Comparison of ENCODE assay signal across 23 cellular contexts in genomic region chr14:33900706-33901105, GRCh38. TPM values are rescaled to one million over a fixed set of nuclear protein-coding genes. Genes with fewer than 3 reads are reported as not detected.
DNase-seq lines count a peak whose midpoint lies in the region; ATAC-seq, FAIRE-seq and TF ChIP-seq lines count a peak whose summit lies in the region.
"Had no signal": no experiment of that assay in that cellular context is flagged by ENCODE, and none has a peak within 500 bp of the region (broad histone marks: within the 10 kb centered on the region; RNA-seq: fewer than 3 reads in every experiment).

No MANE protein-coding gene starts in this region.

- no peak overlapping the region for H4K91ac ChIP-seq in H9 (ENCODE audit: insufficient read length, low read depth, low read length)
- peak overlapping the region; percentile 27 for H4K91ac ChIP-seq in mesenchymal stem cell (ENCODE audit: low read length)
- no peak overlapping the region for H4K91ac ChIP-seq in neuronal stem cell (ENCODE audit: low read depth, low read length, poor library complexity)

- H3K18ac ChIP-seq in H9 (ENCODE audit: insufficient read length, low read depth, low read length): peak overlapping the region; percentile 58
- no peak overlapping the region for H3K18ac ChIP-seq in mesenchymal stem cell (ENCODE audit: low read depth in 1 of 2, low read length in 2 of 2)
- H3K18ac ChIP-seq in neuronal stem cell (ENCODE audit: low read length): peak overlapping the region; percentile 1

- H4K8ac ChIP-seq in H9 (replicated peaks; ENCODE audit: insufficient read length, low read depth, low read length) (no peak overlapping the region), mesenchymal stem cell (ENCODE audit: low read length) (no peak overlapping the region), neuronal stem cell (ENCODE audit: low read depth, low read length) (no peak overlapping the region)

- no peak for ATAC-seq in pancreas
- ATAC-seq: A549; CD8-positive, alpha-beta T cell had no signal

- H2BK120ac ChIP-seq in H9 (ENCODE audit: low read depth, low read length, poor library complexity, severe bottlenecking): no peak overlapping the region
- no peak overlapping the region for H2BK120ac ChIP-seq in mesenchymal stem cell (ENCODE audit: low read depth, low read length)
- H2BK120ac ChIP-seq in neuronal stem cell (ENCODE audit: low read depth, low read length): no peak overlapping the region

- H3K9me3 ChIP-seq in H9 (ENCODE audit: control insufficient read depth, low read depth, low read length): no peaks in the 10 kb centered on the region
- H3K9me3 ChIP-seq in mesenchymal stem cell (ENCODE audit: control insufficient read depth, low read length): no peaks in the 10 kb centered on the region
- no peaks in the 10 kb centered on the region for H3K9me3 ChIP-seq in neuronal stem cell (replicated peaks in 1 of 2; ENCODE audit: control insufficient read depth in 2 of 2, insufficient read depth in 1 of 2, low read depth in 1 of 2, low read length in 2 of 2)
- H3K9me3 ChIP-seq in pancreas: no peaks in the 10 kb centered on the region
- H3K9me3 ChIP-seq: A549, Caco-2 had no signal

- H2AFZ ChIP-seq in H9 (ENCODE audit: low read length) (no peak overlapping the region), mesenchymal stem cell (ENCODE audit: low read depth, low read length) (no peak overlapping the region), neuronal stem cell (ENCODE audit: low read length) (no peak overlapping the region)

- H3K9me3 Mint-ChIP-seq in activated CD4-positive, alpha-beta T cell treated with anti-CD3 and anti-CD28 coated beads, Interleukin-2, amount 10 ng/mL, durations not matched to agents 24 days and 14 days: peaks cover 9% of the 10 kb centered on the region
- H3K9me3 Mint-ChIP-seq in H9: no peaks in the 10 kb centered on the region
- H3K9me3 Mint-ChIP-seq: CD4-positive, alpha-beta T cell had no signal

- H3K23me2 ChIP-seq in H9 (ENCODE audit: insufficient read length, low read depth, low read length, poor library complexity, severe bottlenecking): no peaks in the 10 kb centered on the region

- no peak overlapping the region for H3K27ac Mint-ChIP-seq in activated CD4-positive, alpha-beta T cell treated with anti-CD3 and anti-CD28 coated beads, Interleukin-2, amount 10 ng/mL, durations not matched to agents 24 days and 14 days
- H3K27ac Mint-ChIP-seq in H9: no peak overlapping the region
- H3K27ac Mint-ChIP-seq: B cell; CD4-positive, alpha-beta T cell; CD8-positive, alpha-beta T cell had no signal

- WGBS in H9 (ENCODE audit: extremely low coverage, insufficient read length, low lambda C conversion rate): no CpG with 5 or more reads among the region's 4 CpGs
- WGBS in mesenchymal stem cell: 75% methylated on average over 4 of the region's 4 CpGs
- WGBS in neuronal stem cell (ENCODE audit: extremely low coverage in 2 of 2, insufficient read length in 2 of 2, insufficient replicate concordance in 1 of 2), 2 donors: no CpG with 5 or more reads among the region's 4 CpGs
- WGBS in pancreas, 2 donors: 69 to 73% methylated on average over 4 of the region's 4 CpGs

- peak; percentile 20 for DNase-seq in activated CD4-positive, alpha-beta T cell treated with anti-CD3 and anti-CD28 coated beads, Interleukin-2, amount 10 ng/mL, durations not matched to agents 24 days and 14 days
- no peak for DNase-seq in activated CD4-positive, alpha-beta T cell treated with anti-CD3 and anti-CD28 coated beads, Interleukin-2, amount 50 U/mL, for 1 hour
- no peak for DNase-seq in H9
- no peak for DNase-seq in mesenchymal stem cell
- DNase-seq in neuronal stem cell (ENCODE audit: low spot score): no peak
- no peak for DNase-seq in pancreas
- DNase-seq in NCI-H510A treated with DMSO at 0.1 percent for 48 hours (lab: John Stamatoyannopoulos, UW): no peak
- DNase-seq: AML-193; Caco-2; Calu3; CD4-positive, alpha-beta T cell; CD8-positive, alpha-beta T cell; DMS79 treated with DMSO at 0.1 percent for 48 hours; GF-D8 had no signal

- no peaks in the 10 kb centered on the region for H3K79me1 ChIP-seq in H9 (ENCODE audit: insufficient read depth, low read depth, low read length, poor library complexity, severe bottlenecking)
- no peaks in the 10 kb centered on the region for H3K79me1 ChIP-seq in mesenchymal stem cell (replicated peaks; ENCODE audit: low read length, poor library complexity, severe bottlenecking)
- H3K79me1 ChIP-seq in neuronal stem cell (ENCODE audit: low read depth, low read length): no peaks in the 10 kb centered on the region

- H3K27ac ChIP-seq in H9 (ENCODE audit: insufficient read length, low read depth, low read length): no peak overlapping the region
- no peak overlapping the region for H3K27ac ChIP-seq in mesenchymal stem cell (ENCODE audit: low read length, poor library complexity, severe bottlenecking)
- no peak overlapping the region for H3K27ac ChIP-seq in neuronal stem cell (replicated peaks; ENCODE audit: low read length)
- H3K27ac ChIP-seq in pancreas: no peak overlapping the region
- H3K27ac ChIP-seq: 22Rv1; A549; BLaER1 treated with 17β-estradiol and CSF1 and Interleukin-3, amounts not matched to agents 10 nM and 100 nM; C4-2B had no signal

- no peak overlapping the region for H3K56ac ChIP-seq in H9 (ENCODE audit: insufficient read length, low read depth, low read length)

- no peak overlapping the region for H4K5ac ChIP-seq in H9 (ENCODE audit: insufficient read length, low read depth, low read length)

- H3K14ac ChIP-seq in H9 (ENCODE audit: insufficient read depth, low read length): no peak overlapping the region
- H3K14ac ChIP-seq in mesenchymal stem cell (ENCODE audit: low read length in 2 of 2): peak overlapping the region in 1 of 2 experiments; percentile 51
- no peak overlapping the region for H3K14ac ChIP-seq in neuronal stem cell (ENCODE audit: low read length)

- H2BK20ac ChIP-seq in H9 (ENCODE audit: low read depth, low read length, poor library complexity, severe bottlenecking): no peak overlapping the region

- peaks cover 6% of the 10 kb centered on the region for H3K4me1 Mint-ChIP-seq in activated CD4-positive, alpha-beta T cell treated with anti-CD3 and anti-CD28 coated beads, Interleukin-2, amount 10 ng/mL, durations not matched to agents 24 days and 14 days
- no peaks in the 10 kb centered on the region for H3K4me1 Mint-ChIP-seq in H9
- H3K4me1 Mint-ChIP-seq: B cell had no signal

- H4K20me1 ChIP-seq in H9 (ENCODE audit: control insufficient read depth, insufficient read depth, insufficient read length): no peaks in the 10 kb centered on the region
- H4K20me1 ChIP-seq: BLaER1 treated with 17β-estradiol and CSF1 and Interleukin-3, amounts not matched to agents 10 nM and 100 nM had no signal

- H3K4me3 ChIP-seq in mesenchymal stem cell (ENCODE audit: insufficient read depth in 1 of 2, low read depth in 1 of 2, low read length in 2 of 2) (no peak overlapping the region), neuronal stem cell (ENCODE audit: low read length in 2 of 2) (peak overlapping the region in 1 of 2 donors; percentile 18), pancreas (no peak overlapping the region)
- H3K4me3 ChIP-seq: A549; BLaER1 treated with 17β-estradiol and CSF1 and Interleukin-3, amounts not matched to agents 10 nM and 100 nM had no signal

- H3K9ac ChIP-seq in H9 (ENCODE audit: extremely low read depth, insufficient read length, low read length): no peak overlapping the region
- no peak overlapping the region for H3K9ac ChIP-seq in mesenchymal stem cell (ENCODE audit: low read length)
- H3K9ac ChIP-seq in neuronal stem cell (ENCODE audit: low read depth, low read length, poor library complexity): no peak overlapping the region
- H3K9ac ChIP-seq: BLaER1 treated with 17β-estradiol and CSF1 and Interleukin-3, amounts not matched to agents 10 nM and 100 nM had no signal

- no peak overlapping the region for H3K4ac ChIP-seq in H9 (ENCODE audit: low read depth, low read length)
- H3K4ac ChIP-seq in mesenchymal stem cell (ENCODE audit: low read depth in 1 of 2, low read length in 2 of 2): no peak overlapping the region
- H3K4ac ChIP-seq in neuronal stem cell (ENCODE audit: low read length): no peak overlapping the region

- H3K36me3 ChIP-seq in mesenchymal stem cell (ENCODE audit: control insufficient read depth in 1 of 2, insufficient read depth in 2 of 2, low read depth in 1 of 2, low read length in 2 of 2) (no peaks in the 10 kb centered on the region), neuronal stem cell (replicated peaks in 1 of 2; ENCODE audit: control insufficient read depth in 2 of 2, insufficient read depth in 2 of 2, low read length in 2 of 2) (no peaks in the 10 kb centered on the region), pancreas (no peaks in the 10 kb centered on the region)
- H3K36me3 ChIP-seq: BLaER1 treated with 17β-estradiol and CSF1 and Interleukin-3, amounts not matched to agents 10 nM and 100 nM had no signal

- peaks cover 29% of the 10 kb centered on the region for H3K27me3 Mint-ChIP-seq in activated CD4-positive, alpha-beta T cell treated with anti-CD3 and anti-CD28 coated beads, Interleukin-2, amount 10 ng/mL, durations not matched to agents 24 days and 14 days
- no peaks in the 10 kb centered on the region for H3K27me3 Mint-ChIP-seq in H9 (ENCODE audit: low read depth)
- H3K27me3 Mint-ChIP-seq: B cell had no signal

- H2BK5ac ChIP-seq in H9 (ENCODE audit: insufficient read length, low read length): no peak overlapping the region
- H2BK5ac ChIP-seq in mesenchymal stem cell (ENCODE audit: low read depth, low read length, poor library complexity, severe bottlenecking): no peak overlapping the region
- no peak overlapping the region for H2BK5ac ChIP-seq in neuronal stem cell (ENCODE audit: low read length)

- H2BK15ac ChIP-seq in H9 (ENCODE audit: low read depth, low read length) (no peak overlapping the region), mesenchymal stem cell (ENCODE audit: low read depth, poor library complexity, severe bottlenecking) (no peak overlapping the region), neuronal stem cell (ENCODE audit: low read length) (no peak overlapping the region)

- H2BK12ac ChIP-seq in H9 (ENCODE audit: insufficient read length, low read depth, low read length) (no peak overlapping the region), mesenchymal stem cell (ENCODE audit: low read length in 2 of 2) (no peak overlapping the region), neuronal stem cell (ENCODE audit: low read length) (no peak overlapping the region)

- H3K4me2 ChIP-seq in H9 (ENCODE audit: insufficient read depth, insufficient read length, low read length) (no peak overlapping the region), mesenchymal stem cell (ENCODE audit: low read length, poor library complexity, severe bottlenecking) (no peak overlapping the region), neuronal stem cell (ENCODE audit: insufficient read depth, low read length, poor library complexity, severe bottlenecking) (no peak overlapping the region)
- H3K4me2 ChIP-seq: A549; BLaER1 treated with 17β-estradiol and CSF1 and Interleukin-3, amounts not matched to agents 10 nM and 100 nM had no signal

- peaks cover 5% of the 10 kb centered on the region for H3K36me3 Mint-ChIP-seq in activated CD4-positive, alpha-beta T cell treated with anti-CD3 and anti-CD28 coated beads, Interleukin-2, amount 10 ng/mL, durations not matched to agents 24 days and 14 days (ENCODE audit: low read depth)
- peaks cover 0 to 2% (median 0%) of the 10 kb centered on the region in 3 experiments; a peak in 3 of 7 replicates for H3K36me3 Mint-ChIP-seq in H9 (ENCODE audit: insufficient read depth in 1 of 3, low read depth in 3 of 3)
- H3K36me3 Mint-ChIP-seq: CD8-positive, alpha-beta T cell had no signal

- no peak overlapping the region for H3K4me3 Mint-ChIP-seq in activated CD4-positive, alpha-beta T cell treated with anti-CD3 and anti-CD28 coated beads, Interleukin-2, amount 10 ng/mL, durations not matched to agents 24 days and 14 days
- H3K4me3 Mint-ChIP-seq in H9: no peak overlapping the region
- H3K4me3 Mint-ChIP-seq: B cell; CD4-positive, alpha-beta T cell; CD8-positive, alpha-beta T cell had no signal

- no peak for TF ChIP-seq CTCF in H9 (conservative IDR thresholded peaks at IDR 0.05)
- no peak for TF ChIP-seq CTCF in pancreas (IDR thresholded peaks at IDR 0.05)

- no peak for FAIRE-seq in pancreas (lab: Jason Lieb, UNC)
- FAIRE-seq: D721Med, G401.6, GM12891, GM19239 had no signal

- no peak overlapping the region for H2AK5ac ChIP-seq in H9 (ENCODE audit: insufficient read length, low read length)
- no peak overlapping the region for H2AK5ac ChIP-seq in mesenchymal stem cell (ENCODE audit: low read length, severe bottlenecking)
- no peak overlapping the region for H2AK5ac ChIP-seq in neuronal stem cell (ENCODE audit: low read depth, low read length)

- intact Hi-C loops in activated CD4-positive, alpha-beta T cell treated with anti-CD3 and anti-CD28 coated beads, Interleukin-2, amount 10 ng/mL, durations not matched to agents 24 days and 14 days (cut with micrococcal nuclease): no loop called here
- intact Hi-C loops in pancreas (cut with DNase I): no loop called here

- H3T11ph ChIP-seq in H9 (ENCODE audit: low read length): no peak overlapping the region

- no peak overlapping the region for H3K23ac ChIP-seq in H9 (ENCODE audit: insufficient read length, low read depth, low read length)
- H3K23ac ChIP-seq in mesenchymal stem cell (ENCODE audit: low read length in 2 of 2): no peak overlapping the region
- H3K23ac ChIP-seq in neuronal stem cell (ENCODE audit: low read depth, low read length, poor library complexity): no peak overlapping the region

- H3K4me1 ChIP-seq in H9 (ENCODE audit: insufficient read depth, low read length): no peaks in the 10 kb centered on the region
- H3K4me1 ChIP-seq in mesenchymal stem cell (ENCODE audit: control insufficient read depth, insufficient read depth, low read depth, low read length): peaks cover 2% of the 10 kb centered on the region
- H3K4me1 ChIP-seq in neuronal stem cell (ENCODE audit: control insufficient read depth in 2 of 2, insufficient read depth in 1 of 2, low read depth in 1 of 2, low read length in 2 of 2): no peaks in the 10 kb centered on the region
- no peaks in the 10 kb centered on the region for H3K4me1 ChIP-seq in pancreas
- H3K4me1 ChIP-seq: A549; BLaER1 treated with 17β-estradiol and CSF1 and Interleukin-3, amounts not matched to agents 10 nM and 100 nM had no signal

- H3K27me3 ChIP-seq in H9 (ENCODE audit: insufficient read depth, low read length) (no peaks in the 10 kb centered on the region), mesenchymal stem cell (ENCODE audit: control insufficient read depth in 1 of 2, insufficient read depth in 1 of 2, low read length in 2 of 2) (peaks cover 4 to 9% of the 10 kb centered on the region in 2 experiments), neuronal stem cell (ENCODE audit: control insufficient read depth in 3 of 3, insufficient read depth in 3 of 3, low read depth in 1 of 3, low read length in 3 of 3) (no peaks in the 10 kb centered on the region), pancreas (no peaks in the 10 kb centered on the region)
- H3K27me3 ChIP-seq: BLaER1 treated with 17β-estradiol and CSF1 and Interleukin-3, amounts not matched to agents 10 nM and 100 nM had no signal

- H3K79me2 ChIP-seq in H9 (ENCODE audit: insufficient read depth, low read length): no peaks in the 10 kb centered on the region

RNA-seq across cellular contexts. Expression of gene EGLN3, which starts 50.2 kb away (rescaled TPM):
- 17.4 and 17.6 TPM in 2 replicates for total RNA-seq in activated CD4-positive, alpha-beta T cell treated with anti-CD3 and anti-CD28 coated beads, Interleukin-2, amount 10 ng/mL, durations not matched to agents 24 days and 14 days
- total RNA-seq in H9 (2021) (19.8 and 24.7 TPM in 2 replicates), pancreas (10 to 100 TPM in 1 of 6 donors, 1 to 10 TPM in 5; 2.7 to 14.5 (median 4.6) TPM)
- polyA plus RNA-seq in mesenchymal stem cell (2013, experiment 1 of 2): 0.28 TPM
- polyA plus RNA-seq in mesenchymal stem cell (2013, experiment 2 of 2): 0.25 TPM
- polyA plus RNA-seq in neuronal stem cell (2013, experiment 1 of 2): 7.8 TPM
- polyA plus RNA-seq in neuronal stem cell (2013, experiment 2 of 2): 8.1 TPM
- 1 to 10 TPM; 1.2 to 1.9 TPM for polyA plus RNA-seq in pancreas

Comparison
In these comparisons a context has a peak if more than half of its experiments do, and no peak if none do; other contexts are left out.
1. H3K18ac ChIP-seq: peak in H9 (single experiment) and neuronal stem cell (single experiment); none in mesenchymal stem cell (0 of 2).